Comparison of ENCODE assay signal across 10 cellular contexts in genomic region chr11:69301491-69302401, GRCh38. TPM values are rescaled to one million over a fixed set of nuclear protein-coding genes. Genes with fewer than 3 reads are reported as not detected.
DNase-seq lines count a peak whose midpoint lies in the region; ATAC-seq, FAIRE-seq and TF ChIP-seq lines count a peak whose summit lies in the region.
"Had no signal": no experiment of that assay in that cellular context is flagged by ENCODE, and none has a peak within 500 bp of the region (broad histone marks: within the 10 kb centered on the region; RNA-seq: fewer than 3 reads in every experiment).

No MANE protein-coding gene starts in this region.

- POLR2A ChIA-PET in activated CD4-positive, alpha-beta T cell treated with anti-CD3 and anti-CD28 coated beads for 36 hours (lab: Charles Lee): no interaction called here

- H3K9me3 ChIP-seq in smooth muscle cell (replicated peaks; ENCODE audit: low read depth): no peaks in the 10 kb centered on the region

- no peak overlapping the region for H3K4me3 ChIP-seq in smooth muscle cell

- H3K4me1 ChIP-seq in smooth muscle cell (ENCODE audit: low read depth): peaks cover 16% of the 10 kb centered on the region

- no peak overlapping the region for H3K4me3 Mint-ChIP-seq in activated CD4-positive, alpha-beta T cell treated with anti-CD3 and anti-CD28 coated beads for 36 hours
- no peak overlapping the region for H3K4me3 Mint-ChIP-seq in activated CD4-positive, alpha-beta T cell treated with anti-CD3 and anti-CD28 coated beads, Interleukin-2, amount 10 ng/mL, durations not matched to agents 24 days and 14 days
- H3K4me3 Mint-ChIP-seq: CD4-positive, alpha-beta T cell had no signal

- TF ChIP-seq CTCF in smooth muscle cell (IDR thresholded peaks at IDR 0.05; ENCODE audit: borderline replicate concordance, insufficient read depth, poor library complexity, severe bottlenecking) (no peak), D721Med (IDR thresholded peaks at IDR 0.05; ENCODE audit: insufficient read depth, missing control alignments) (no peak)

- no peaks in the 10 kb centered on the region for H3K79me2 ChIP-seq in smooth muscle cell (ENCODE audit: low read depth)

- no peaks in the 10 kb centered on the region for H3K9me3 Mint-ChIP-seq in activated CD4-positive, alpha-beta T cell treated with anti-CD3 and anti-CD28 coated beads for 36 hours (ENCODE audit: low read depth)
- H3K9me3 Mint-ChIP-seq in activated CD4-positive, alpha-beta T cell treated with anti-CD3 and anti-CD28 coated beads, Interleukin-2, amount 10 ng/mL, durations not matched to agents 24 days and 14 days: peaks cover 4% of the 10 kb centered on the region
- H3K9me3 Mint-ChIP-seq: CD4-positive, alpha-beta T cell had no signal

- peaks cover 10% of the 10 kb centered on the region for H3F3A ChIP-seq in smooth muscle cell (ENCODE audit: low read depth)

- no peaks in the 10 kb centered on the region for H3K36me3 ChIP-seq in smooth muscle cell (ENCODE audit: low read depth)

- intact Hi-C loops in activated CD4-positive, alpha-beta T cell treated with anti-CD3 and anti-CD28 coated beads for 36 hours (cut with DNase I, micrococcal nuclease): loop anchor here in 1 of 2 experiments (5.0 kb wide), 1 partner anchor 126 kb away; no protein-coding TSS in a partner anchor
- intact Hi-C loops in activated CD4-positive, alpha-beta T cell treated with anti-CD3 and anti-CD28 coated beads, Interleukin-2, amount 10 ng/mL, durations not matched to agents 24 days and 14 days (cut with micrococcal nuclease): no loop called here

- peak overlapping the region; percentile 56 for H3K4me2 ChIP-seq in smooth muscle cell

- no peak for FAIRE-seq in D721Med (lab: Jason Lieb, UNC)

- H4K20me1 ChIP-seq in smooth muscle cell (ENCODE audit: low read depth): no peaks in the 10 kb centered on the region

- H3K4me1 Mint-ChIP-seq in activated CD4-positive, alpha-beta T cell treated with anti-CD3 and anti-CD28 coated beads for 36 hours: peaks cover 31% of the 10 kb centered on the region
- H3K4me1 Mint-ChIP-seq in activated CD4-positive, alpha-beta T cell treated with anti-CD3 and anti-CD28 coated beads, Interleukin-2, amount 10 ng/mL, durations not matched to agents 24 days and 14 days: peaks cover 45% of the 10 kb centered on the region

- H3K27ac Mint-ChIP-seq in activated CD4-positive, alpha-beta T cell treated with anti-CD3 and anti-CD28 coated beads for 36 hours: no peak overlapping the region
- H3K27ac Mint-ChIP-seq in activated CD4-positive, alpha-beta T cell treated with anti-CD3 and anti-CD28 coated beads, Interleukin-2, amount 10 ng/mL, durations not matched to agents 24 days and 14 days: no peak overlapping the region
- H3K27ac Mint-ChIP-seq: CD4-positive, alpha-beta T cell had no signal

- no peak overlapping the region for H2AFZ ChIP-seq in smooth muscle cell (ENCODE audit: low read depth)

- H3K36me3 Mint-ChIP-seq in activated CD4-positive, alpha-beta T cell treated with anti-CD3 and anti-CD28 coated beads for 36 hours (ENCODE audit: low read depth): no peaks in the 10 kb centered on the region
- H3K36me3 Mint-ChIP-seq in activated CD4-positive, alpha-beta T cell treated with anti-CD3 and anti-CD28 coated beads, Interleukin-2, amount 10 ng/mL, durations not matched to agents 24 days and 14 days (ENCODE audit: low read depth): peaks cover 1% of the 10 kb centered on the region

- DNase-seq in activated CD4-positive, alpha-beta T cell treated with anti-CD3 and anti-CD28 coated beads for 36 hours: peak; percentile 65
- DNase-seq in activated CD4-positive, alpha-beta T cell treated with anti-CD3 and anti-CD28 coated beads, Interleukin-2, amount 10 ng/mL, durations not matched to agents 24 days and 14 days: no peak
- DNase-seq in NCI-H460 (ENCODE audit: extremely low read depth, low read depth) (peak; percentile 89), epithelial cell of prostate (ENCODE audit: low read depth, low spot score) (no peak), smooth muscle cell (lab: John Stamatoyannopoulos, UW; ENCODE audit: unreplicated experiment) (no peak), globus pallidus (ENCODE audit: low spot score) (no peak), D721Med (ENCODE audit: insufficient read length, low spot score) (no peak)
- DNase-seq: CD4-positive, alpha-beta T cell had no signal

- WGBS in smooth muscle cell (ENCODE audit: low lambda C conversion rate): 51% methylated on average over 13 of the region's 13 CpGs

- peak; percentile 57 for ATAC-seq in activated CD4-positive, alpha-beta T cell treated with anti-CD3 and anti-CD28 coated beads for 36 hours
- no peak for ATAC-seq in HG03095 (IDR thresholded peaks at IDR 0.05; ENCODE audit: unreplicated experiment)

- CTCF ChIA-PET in activated CD4-positive, alpha-beta T cell treated with anti-CD3 and anti-CD28 coated beads for 36 hours (lab: Charles Lee): no interaction called here

- peaks cover 4% of the 10 kb centered on the region for H3K27me3 Mint-ChIP-seq in activated CD4-positive, alpha-beta T cell treated with anti-CD3 and anti-CD28 coated beads for 36 hours
- H3K27me3 Mint-ChIP-seq in activated CD4-positive, alpha-beta T cell treated with anti-CD3 and anti-CD28 coated beads, Interleukin-2, amount 10 ng/mL, durations not matched to agents 24 days and 14 days: no peaks in the 10 kb centered on the region
- H3K27me3 Mint-ChIP-seq: CD4-positive, alpha-beta T cell had no signal

- H3K27me3 ChIP-seq in smooth muscle cell (ENCODE audit: low read depth): no peaks in the 10 kb centered on the region

- H3K27ac ChIP-seq in epithelial cell of prostate (peak overlapping the region; percentile 96), smooth muscle cell (ENCODE audit: low read depth) (peak overlapping the region; percentile 93)

- peak overlapping the region; percentile 75 for H3K9ac ChIP-seq in smooth muscle cell (ENCODE audit: low read depth)

RNA-seq across cellular contexts. Expression of gene MYEOV, which starts 7.8 kb away (rescaled TPM):
- total RNA-seq in activated CD4-positive, alpha-beta T cell treated with anti-CD3 and anti-CD28 coated beads for 36 hours: not detected
- 0.21 and 0.83 TPM in 2 replicates for total RNA-seq in activated CD4-positive, alpha-beta T cell treated with anti-CD3 and anti-CD28 coated beads, Interleukin-2, amount 10 ng/mL, durations not matched to agents 24 days and 14 days
- total RNA-seq in NCI-H460 (2014; rRNA removed; shearing (Covaris generic)): 0.64 and 0.72 TPM in 2 replicates
- 2.1 and 3.5 TPM in 2 replicates for polyA plus RNA-seq in NCI-H460 (2014; cell fraction: nucleus; rRNA removed)
- not detected in 2 replicates for total RNA-seq in smooth muscle cell
- 0.33 and 1.1 TPM in 2 replicates for polyA plus RNA-seq in smooth muscle cell
- total RNA-seq: CD4-positive, alpha-beta T cell; urinary bladder had no signal

Comparison
In these comparisons a context has a peak if more than half of its experiments do, and no peak if none do; other contexts are left out.
1. DNase-seq: peak in activated CD4-positive, alpha-beta T cell treated with anti-CD3 and anti-CD28 coated beads for 36 hours (single experiment) and NCI-H460 (single experiment); none in activated CD4-positive, alpha-beta T cell treated with anti-CD3 and anti-CD28 coated beads, Interleukin-2, amount 10 ng/mL, durations not matched to agents 24 days and 14 days (single experiment), epithelial cell of prostate (single experiment), smooth muscle cell (single experiment), globus pallidus (single experiment) and D721Med (single experiment).